In the genomic region with DNA sequence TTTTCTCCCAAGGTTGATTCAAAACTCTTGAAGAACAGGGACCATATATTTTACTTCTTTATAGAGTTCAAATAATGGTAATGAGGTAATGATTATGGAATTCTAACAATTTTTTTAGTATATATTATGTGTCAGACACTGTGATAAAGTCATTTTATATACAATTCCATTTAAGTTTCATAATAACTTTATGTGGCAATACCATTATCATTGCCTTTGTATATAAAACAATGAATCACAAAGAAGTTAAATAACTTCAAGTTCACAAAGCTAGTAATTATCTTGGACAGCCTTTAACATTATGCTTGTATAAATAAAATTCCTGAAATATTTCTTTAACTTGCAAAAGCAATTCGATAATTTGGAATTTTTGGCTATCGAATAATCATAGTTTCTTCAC, we compare ENCODE assay signal across 23 cellular contexts. TPM values are rescaled to one million over a fixed set of nuclear protein-coding genes. Genes with fewer than 3 reads are reported as not detected.
"Had no signal": no experiment of that assay in that cellular context is flagged by ENCODE, and none has a peak within 500 bp of the region (broad histone marks: within the 10 kb centered on the region; RNA-seq: fewer than 3 reads in every experiment).

No MANE protein-coding gene starts in this region.

- H3K4me1 ChIP-seq: esophagus muscularis mucosa, foreskin keratinocyte, psoas muscle, right lobe of liver, suprapubic skin, thyroid gland had no signal

- DNase-seq: effector memory CD4-positive, alpha-beta T cell; foreskin keratinocyte; kidney glomerular epithelial cell; mammary epithelial cell; naive thymus-derived CD4-positive, alpha-beta T cell; nephron progenitor cell; psoas muscle; retina; right lobe of liver; stimulated activated CD4-positive, alpha-beta T cell treated with anti-CD3 and anti-CD28 coated beads, Interleukin-4, amount 100 ng/mL, for 1 hour; stimulated activated CD8-positive, alpha-beta memory T cell treated with anti-CD3 and anti-CD28 coated beads, Interleukin-4, amount 100 ng/mL, for 48 hours; stimulated activated naive CD8-positive, alpha-beta T cell treated with anti-CD3 and anti-CD28 coated beads, Interleukin-15, Interleukin-2, amounts not matched to agents 100 U/mL and 50 U/mL, for 24 hours; thyroid gland had no signal

- H3K27me3 ChIP-seq: esophagus muscularis mucosa, foreskin keratinocyte, neutrophil, right lobe of liver, suprapubic skin, thyroid gland had no signal

- H3K4me3 ChIP-seq: esophagus muscularis mucosa, psoas muscle, right lobe of liver, suprapubic skin, thyroid gland had no signal

- H3K9me3 ChIP-seq: esophagus muscularis mucosa, neutrophil, psoas muscle, right lobe of liver, suprapubic skin, thyroid gland had no signal

- FAIRE-seq: urothelium cell line had no signal

- ATAC-seq: foreskin keratinocyte; naive thymus-derived CD4-positive, alpha-beta T cell; psoas muscle; right lobe of liver; stimulated activated effector memory CD8-positive, alpha-beta T cell treated with anti-CD3 and anti-CD28 coated beads, Interleukin-12 subunit alpha, Interleukin-12 subunit beta, amount 100 ng/mL, for 72 hours; stimulated activated naive CD8-positive, alpha-beta T cell treated with anti-CD3 and anti-CD28 coated beads, Interleukin-15, Interleukin-2, amounts not matched to agents 100 U/mL and 50 U/mL, for 24 hours had no signal

- H3K36me3 ChIP-seq: esophagus muscularis mucosa, neutrophil, right lobe of liver, suprapubic skin, thyroid gland had no signal

- H3K27ac ChIP-seq: epithelial cell of prostate, esophagus muscularis mucosa, foreskin keratinocyte, neutrophil, psoas muscle, right lobe of liver, suprapubic skin, thyroid gland had no signal

RNA-seq across cellular contexts. Expression of a gene that starts 20.6 kb away (rescaled TPM):
- total RNA-seq: esophagus muscularis mucosa; foreskin keratinocyte; liver; mammary epithelial cell; mesenteric fat pad; mononuclear cell; naive thymus-derived CD4-positive, alpha-beta T cell; osteoblast; psoas muscle; right lobe of liver; suprapubic skin had no signal
- polyA plus RNA-seq: foreskin keratinocyte; liver; mammary epithelial cell; naive thymus-derived CD4-positive, alpha-beta T cell; psoas muscle had no signal
